1 cellular context compared by ENCODE assay signal in the genomic region with DNA sequence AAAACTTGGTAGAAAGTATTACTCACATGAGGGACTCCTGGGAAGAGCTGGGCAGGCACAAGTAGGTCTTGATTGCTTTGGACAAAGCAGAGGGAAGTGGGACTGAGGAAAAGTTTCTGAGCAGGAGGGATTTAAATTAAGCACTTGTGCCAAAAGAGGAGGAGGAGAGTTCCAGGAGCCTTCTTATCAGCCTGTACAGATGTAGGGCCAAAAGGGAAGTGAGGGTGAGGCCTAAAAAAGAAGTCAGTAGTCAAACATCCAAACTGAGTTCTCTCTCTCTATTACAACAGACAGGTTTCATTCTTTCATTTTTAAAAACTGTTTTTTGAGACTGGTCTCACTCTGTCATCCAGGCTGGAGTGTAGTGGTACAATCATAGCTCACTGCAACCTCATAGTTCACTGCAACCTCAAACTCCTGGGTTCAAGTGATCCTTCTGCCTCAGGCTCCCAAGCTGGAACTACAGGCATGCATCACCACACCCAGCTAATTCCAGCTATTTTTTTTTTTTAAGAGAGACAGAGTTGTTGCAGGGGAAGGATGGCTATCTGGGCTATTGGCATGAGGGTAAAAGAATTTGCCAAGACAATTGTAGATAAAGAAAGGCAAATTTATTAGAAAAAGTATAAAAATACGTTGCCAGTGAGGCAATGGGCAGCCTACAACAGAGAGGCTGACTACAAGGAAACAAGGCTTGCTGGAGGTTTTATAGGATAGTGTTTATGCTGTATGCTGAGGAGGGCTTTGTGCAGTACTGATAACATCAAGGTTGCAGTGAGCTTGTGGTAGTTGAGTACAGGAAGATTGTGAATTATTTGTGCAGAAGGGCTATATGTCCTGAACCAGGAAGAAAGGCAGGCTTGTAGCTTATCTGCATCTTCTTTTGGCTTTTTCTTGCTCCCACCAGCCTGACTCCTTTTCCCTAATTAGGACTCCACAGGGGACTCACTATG.
A peak's percentile ranks its signal among the peaks of the same experiment; 100 is the strongest.
TF ChIP-seq lines count a peak whose summit lies in the region.

No MANE protein-coding gene starts in this region.

TF ChIP-seq in K562, 482 proteins besides CTCF, POLR2A, EP300 and RAD21 (continued from another document and continues in another):
- TF ChIP-seq, protein P1, sequence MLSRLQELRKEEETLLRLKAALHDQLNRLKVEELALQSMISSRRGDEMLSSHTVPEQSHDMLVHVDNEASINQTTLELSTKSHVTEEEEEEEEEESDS (CRISPR knock-in tag; IDR thresholded peaks at IDR 0.05) = no peak
- TF ChIP-seq KAT7 (CRISPR knock-in tag; IDR thresholded peaks at IDR 0.05; ENCODE audit: borderline replicate concordance) = no peak
- no peak for TF ChIP-seq RBM39 (optimal IDR thresholded peaks at IDR 0.05; ENCODE audit: low read depth, low read length)
- no peak; the same call in 1 of the 2 replicates for TF ChIP-seq EZH2 (IDR thresholded peaks at IDR 0.05; ENCODE audit: borderline replicate concordance, low read depth, low read length)
- no peak for TF ChIP-seq IFI16 (CRISPR knock-in tag; IDR thresholded peaks at IDR 0.05)
- no peak for TF ChIP-seq NCOA2 (IDR thresholded peaks at IDR 0.05; ENCODE audit: partially characterized antibody in 2 of 2)
- TF ChIP-seq, protein P2, sequence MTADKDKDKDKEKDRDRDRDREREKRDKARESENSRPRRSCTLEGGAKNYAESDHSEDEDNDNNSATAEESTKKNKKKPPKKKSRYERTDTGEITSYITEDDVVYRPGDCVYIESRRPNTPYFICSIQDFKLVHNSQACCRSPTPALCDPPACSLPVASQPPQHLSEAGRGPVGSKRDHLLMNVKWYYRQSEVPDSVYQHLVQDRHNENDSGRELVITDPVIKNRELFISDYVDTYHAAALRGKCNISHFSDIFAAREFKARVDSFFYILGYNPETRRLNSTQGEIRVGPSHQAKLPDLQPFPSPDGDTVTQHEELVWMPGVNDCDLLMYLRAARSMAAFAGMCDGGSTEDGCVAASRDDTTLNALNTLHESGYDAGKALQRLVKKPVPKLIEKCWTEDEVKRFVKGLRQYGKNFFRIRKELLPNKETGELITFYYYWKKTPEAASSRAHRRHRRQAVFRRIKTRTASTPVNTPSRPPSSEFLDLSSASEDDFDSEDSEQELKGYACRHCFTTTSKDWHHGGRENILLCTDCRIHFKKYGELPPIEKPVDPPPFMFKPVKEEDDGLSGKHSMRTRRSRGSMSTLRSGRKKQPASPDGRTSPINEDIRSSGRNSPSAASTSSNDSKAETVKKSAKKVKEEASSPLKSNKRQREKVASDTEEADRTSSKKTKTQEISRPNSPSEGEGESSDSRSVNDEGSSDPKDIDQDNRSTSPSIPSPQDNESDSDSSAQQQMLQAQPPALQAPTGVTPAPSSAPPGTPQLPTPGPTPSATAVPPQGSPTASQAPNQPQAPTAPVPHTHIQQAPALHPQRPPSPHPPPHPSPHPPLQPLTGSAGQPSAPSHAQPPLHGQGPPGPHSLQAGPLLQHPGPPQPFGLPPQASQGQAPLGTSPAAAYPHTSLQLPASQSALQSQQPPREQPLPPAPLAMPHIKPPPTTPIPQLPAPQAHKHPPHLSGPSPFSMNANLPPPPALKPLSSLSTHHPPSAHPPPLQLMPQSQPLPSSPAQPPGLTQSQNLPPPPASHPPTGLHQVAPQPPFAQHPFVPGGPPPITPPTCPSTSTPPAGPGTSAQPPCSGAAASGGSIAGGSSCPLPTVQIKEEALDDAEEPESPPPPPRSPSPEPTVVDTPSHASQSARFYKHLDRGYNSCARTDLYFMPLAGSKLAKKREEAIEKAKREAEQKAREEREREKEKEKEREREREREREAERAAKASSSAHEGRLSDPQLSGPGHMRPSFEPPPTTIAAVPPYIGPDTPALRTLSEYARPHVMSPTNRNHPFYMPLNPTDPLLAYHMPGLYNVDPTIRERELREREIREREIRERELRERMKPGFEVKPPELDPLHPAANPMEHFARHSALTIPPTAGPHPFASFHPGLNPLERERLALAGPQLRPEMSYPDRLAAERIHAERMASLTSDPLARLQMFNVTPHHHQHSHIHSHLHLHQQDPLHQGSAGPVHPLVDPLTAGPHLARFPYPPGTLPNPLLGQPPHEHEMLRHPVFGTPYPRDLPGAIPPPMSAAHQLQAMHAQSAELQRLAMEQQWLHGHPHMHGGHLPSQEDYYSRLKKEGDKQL (CRISPR knock-in tag; IDR thresholded peaks at IDR 0.05; ENCODE audit: borderline replicate concordance) = no peak
- TF ChIP-seq, protein P3, sequence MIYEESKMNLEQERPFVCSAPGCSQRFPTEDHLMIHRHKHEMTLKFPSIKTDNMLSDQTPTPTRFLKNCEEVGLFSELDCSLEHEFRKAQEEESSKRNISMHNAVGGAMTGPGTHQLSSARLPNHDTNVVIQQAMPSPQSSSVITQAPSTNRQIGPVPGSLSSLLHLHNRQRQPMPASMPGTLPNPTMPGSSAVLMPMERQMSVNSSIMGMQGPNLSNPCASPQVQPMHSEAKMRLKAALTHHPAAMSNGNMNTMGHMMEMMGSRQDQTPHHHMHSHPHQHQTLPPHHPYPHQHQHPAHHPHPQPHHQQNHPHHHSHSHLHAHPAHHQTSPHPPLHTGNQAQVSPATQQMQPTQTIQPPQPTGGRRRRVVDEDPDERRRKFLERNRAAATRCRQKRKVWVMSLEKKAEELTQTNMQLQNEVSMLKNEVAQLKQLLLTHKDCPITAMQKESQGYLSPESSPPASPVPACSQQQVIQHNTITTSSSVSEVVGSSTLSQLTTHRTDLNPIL (CRISPR knock-in tag; IDR thresholded peaks at IDR 0.05) = no peak
- peak; percentile 98 for TF ChIP-seq DPF2 (IDR thresholded peaks at IDR 0.05)
- TF ChIP-seq ZNF717 (CRISPR knock-in tag; IDR thresholded peaks at IDR 0.05) = no peak
- TF ChIP-seq CBX2 (IDR thresholded peaks at IDR 0.05; ENCODE audit: insufficient read depth, low read length, poor library complexity, severe bottlenecking) = no peak
- TF ChIP-seq, protein P4, sequence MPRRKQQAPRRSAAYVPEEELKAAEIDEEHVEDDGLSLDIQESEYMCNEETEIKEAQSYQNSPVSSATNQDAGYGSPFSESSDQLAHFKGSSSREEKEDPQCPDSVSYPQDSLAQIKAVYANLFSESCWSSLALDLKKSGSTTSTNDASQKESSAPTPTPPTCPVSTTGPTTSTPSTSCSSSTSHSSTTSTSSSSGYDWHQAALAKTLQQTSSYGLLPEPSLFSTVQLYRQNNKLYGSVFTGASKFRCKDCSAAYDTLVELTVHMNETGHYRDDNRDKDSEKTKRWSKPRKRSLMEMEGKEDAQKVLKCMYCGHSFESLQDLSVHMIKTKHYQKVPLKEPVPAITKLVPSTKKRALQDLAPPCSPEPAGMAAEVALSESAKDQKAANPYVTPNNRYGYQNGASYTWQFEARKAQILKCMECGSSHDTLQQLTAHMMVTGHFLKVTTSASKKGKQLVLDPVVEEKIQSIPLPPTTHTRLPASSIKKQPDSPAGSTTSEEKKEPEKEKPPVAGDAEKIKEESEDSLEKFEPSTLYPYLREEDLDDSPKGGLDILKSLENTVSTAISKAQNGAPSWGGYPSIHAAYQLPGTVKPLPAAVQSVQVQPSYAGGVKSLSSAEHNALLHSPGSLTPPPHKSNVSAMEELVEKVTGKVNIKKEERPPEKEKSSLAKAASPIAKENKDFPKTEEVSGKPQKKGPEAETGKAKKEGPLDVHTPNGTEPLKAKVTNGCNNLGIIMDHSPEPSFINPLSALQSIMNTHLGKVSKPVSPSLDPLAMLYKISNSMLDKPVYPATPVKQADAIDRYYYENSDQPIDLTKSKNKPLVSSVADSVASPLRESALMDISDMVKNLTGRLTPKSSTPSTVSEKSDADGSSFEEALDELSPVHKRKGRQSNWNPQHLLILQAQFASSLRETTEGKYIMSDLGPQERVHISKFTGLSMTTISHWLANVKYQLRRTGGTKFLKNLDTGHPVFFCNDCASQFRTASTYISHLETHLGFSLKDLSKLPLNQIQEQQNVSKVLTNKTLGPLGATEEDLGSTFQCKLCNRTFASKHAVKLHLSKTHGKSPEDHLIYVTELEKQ (CRISPR knock-in tag; IDR thresholded peaks at IDR 0.05) = no peak
- TF ChIP-seq CAMTA2 (CRISPR knock-in tag; conservative IDR thresholded peaks at IDR 0.05) = no peak
- TF ChIP-seq ASH1L (IDR thresholded peaks at IDR 0.05; ENCODE audit: borderline replicate concordance, low read depth, partially characterized antibody) = no peak
- TF ChIP-seq, protein P5, sequence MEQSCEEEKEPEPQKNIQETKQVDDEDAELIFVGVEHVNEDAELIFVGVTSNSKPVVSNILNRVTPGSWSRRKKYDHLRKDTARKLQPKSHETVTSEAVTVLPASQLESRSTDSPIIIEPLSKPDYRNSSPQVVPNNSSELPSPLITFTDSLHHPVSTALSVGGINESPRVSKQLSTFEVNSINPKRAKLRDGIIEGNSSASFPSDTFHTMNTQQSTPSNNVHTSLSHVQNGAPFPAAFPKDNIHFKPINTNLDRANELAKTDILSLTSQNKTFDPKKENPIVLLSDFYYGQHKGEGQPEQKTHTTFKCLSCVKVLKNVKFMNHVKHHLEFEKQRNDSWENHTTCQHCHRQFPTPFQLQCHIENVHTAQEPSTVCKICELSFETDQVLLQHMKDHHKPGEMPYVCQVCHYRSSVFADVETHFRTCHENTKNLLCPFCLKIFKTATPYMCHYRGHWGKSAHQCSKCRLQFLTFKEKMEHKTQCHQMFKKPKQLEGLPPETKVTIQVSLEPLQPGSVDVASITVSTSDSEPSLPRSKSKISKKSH (CRISPR knock-in tag; IDR thresholded peaks at IDR 0.05) = no peak
- no peak for TF ChIP-seq ZNF76 (CRISPR knock-in tag; IDR thresholded peaks at IDR 0.05; ENCODE audit: borderline replicate concordance)
- TF ChIP-seq STAT5A (IDR thresholded peaks at IDR 0.05; ENCODE audit: borderline replicate concordance, low read length) = peak; percentile 83
- TF ChIP-seq, protein P6, sequence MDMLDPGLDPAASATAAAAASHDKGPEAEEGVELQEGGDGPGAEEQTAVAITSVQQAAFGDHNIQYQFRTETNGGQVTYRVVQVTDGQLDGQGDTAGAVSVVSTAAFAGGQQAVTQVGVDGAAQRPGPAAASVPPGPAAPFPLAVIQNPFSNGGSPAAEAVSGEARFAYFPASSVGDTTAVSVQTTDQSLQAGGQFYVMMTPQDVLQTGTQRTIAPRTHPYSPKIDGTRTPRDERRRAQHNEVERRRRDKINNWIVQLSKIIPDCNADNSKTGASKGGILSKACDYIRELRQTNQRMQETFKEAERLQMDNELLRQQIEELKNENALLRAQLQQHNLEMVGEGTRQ (CRISPR knock-in tag; IDR thresholded peaks at IDR 0.05) = no peak
- TF ChIP-seq CSDE1 (IDR thresholded peaks at IDR 0.05) = no peak
- TF ChIP-seq, protein P7, sequence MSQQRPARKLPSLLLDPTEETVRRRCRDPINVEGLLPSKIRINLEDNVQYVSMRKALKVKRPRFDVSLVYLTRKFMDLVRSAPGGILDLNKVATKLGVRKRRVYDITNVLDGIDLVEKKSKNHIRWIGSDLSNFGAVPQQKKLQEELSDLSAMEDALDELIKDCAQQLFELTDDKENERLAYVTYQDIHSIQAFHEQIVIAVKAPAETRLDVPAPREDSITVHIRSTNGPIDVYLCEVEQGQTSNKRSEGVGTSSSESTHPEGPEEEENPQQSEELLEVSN (IDR thresholded peaks at IDR 0.05; ENCODE audit: borderline replicate concordance in 1 of 2, extremely low read depth in 1 of 2, insufficient read depth in 1 of 2, insufficient read length in 1 of 2, low read depth in 1 of 2, low read length in 1 of 2, poor library complexity in 1 of 2, severe bottlenecking in 1 of 2) = no peak
- TF ChIP-seq, protein P8, sequence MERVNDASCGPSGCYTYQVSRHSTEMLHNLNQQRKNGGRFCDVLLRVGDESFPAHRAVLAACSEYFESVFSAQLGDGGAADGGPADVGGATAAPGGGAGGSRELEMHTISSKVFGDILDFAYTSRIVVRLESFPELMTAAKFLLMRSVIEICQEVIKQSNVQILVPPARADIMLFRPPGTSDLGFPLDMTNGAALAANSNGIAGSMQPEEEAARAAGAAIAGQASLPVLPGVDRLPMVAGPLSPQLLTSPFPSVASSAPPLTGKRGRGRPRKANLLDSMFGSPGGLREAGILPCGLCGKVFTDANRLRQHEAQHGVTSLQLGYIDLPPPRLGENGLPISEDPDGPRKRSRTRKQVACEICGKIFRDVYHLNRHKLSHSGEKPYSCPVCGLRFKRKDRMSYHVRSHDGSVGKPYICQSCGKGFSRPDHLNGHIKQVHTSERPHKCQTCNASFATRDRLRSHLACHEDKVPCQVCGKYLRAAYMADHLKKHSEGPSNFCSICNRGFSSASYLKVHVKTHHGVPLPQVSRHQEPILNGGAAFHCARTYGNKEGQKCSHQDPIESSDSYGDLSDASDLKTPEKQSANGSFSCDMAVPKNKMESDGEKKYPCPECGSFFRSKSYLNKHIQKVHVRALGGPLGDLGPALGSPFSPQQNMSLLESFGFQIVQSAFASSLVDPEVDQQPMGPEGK (CRISPR knock-in tag; IDR thresholded peaks at IDR 0.05; ENCODE audit: borderline replicate concordance) = no peak
- peak in 1 of 2 experiments; percentile 86; a peak in 2 of 4 replicates for TF ChIP-seq HDAC1 (IDR thresholded peaks at IDR 0.05)
- TF ChIP-seq, protein P9, sequence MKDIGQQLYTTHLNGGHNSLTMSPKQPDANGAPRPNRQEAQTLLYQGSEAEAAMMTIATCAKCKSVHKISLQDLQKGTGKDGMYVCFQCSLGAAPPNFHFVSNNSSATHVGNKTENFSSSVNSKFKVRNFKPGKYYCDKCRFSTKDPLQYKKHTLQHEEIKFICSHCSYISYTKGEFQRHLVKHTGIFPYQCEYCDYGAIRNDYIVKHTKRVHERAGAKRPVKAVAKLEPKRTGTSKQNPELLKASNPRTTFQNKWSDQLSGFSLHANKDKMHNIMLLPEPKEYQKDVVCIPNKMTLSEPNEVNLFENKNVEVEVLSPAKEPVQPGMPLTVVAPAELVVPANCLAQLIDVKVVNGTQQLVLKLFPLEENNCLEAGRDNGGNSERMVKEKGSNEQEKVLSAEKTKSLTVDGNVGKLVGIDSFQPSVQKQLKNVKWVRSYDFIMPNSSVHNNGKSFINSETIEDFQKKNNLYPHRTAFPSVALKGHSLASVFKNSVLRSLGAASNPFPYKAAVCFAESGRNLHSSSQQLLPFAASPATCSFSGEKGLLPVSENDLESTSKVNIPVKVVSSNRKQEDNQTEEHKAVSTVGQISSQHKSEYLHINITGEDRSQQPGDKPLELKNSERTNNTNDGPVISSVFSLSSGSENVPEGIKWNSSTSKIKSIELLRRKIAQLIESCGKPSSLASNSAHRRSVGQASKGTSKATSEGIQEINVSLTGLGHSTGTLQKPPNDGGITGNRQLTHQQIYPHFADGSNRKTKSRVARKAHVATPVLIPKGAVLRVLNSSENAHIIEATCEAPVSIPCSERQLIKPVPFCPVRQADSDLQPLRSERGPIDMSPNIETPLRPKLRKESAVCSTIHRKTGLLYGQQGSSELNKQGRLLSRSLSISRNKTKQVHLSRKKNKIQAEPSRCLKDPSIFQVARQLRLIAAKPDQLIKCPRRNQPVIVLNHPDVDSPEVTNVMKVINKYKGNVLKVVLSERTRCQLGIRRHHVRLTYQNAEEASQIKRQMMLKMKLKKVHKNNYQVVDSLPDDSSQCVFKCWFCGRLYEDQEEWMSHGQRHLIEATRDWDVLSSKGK (CRISPR knock-in tag; IDR thresholded peaks at IDR 0.05) = no peak
- peak; percentile 62; the same call in 1 of the 2 replicates for TF ChIP-seq MYNN (IDR thresholded peaks at IDR 0.05)
- TF ChIP-seq MYNN (CRISPR knock-in tag; IDR thresholded peaks at IDR 0.05) = no peak
- peak; percentile 81 for TF ChIP-seq CBFA2T2 (conservative IDR thresholded peaks at IDR 0.05)
- no peak for TF ChIP-seq SRSF7 (optimal IDR thresholded peaks at IDR 0.05; ENCODE audit: low read depth, low read length)
- TF ChIP-seq ZNF551 (CRISPR knock-in tag; IDR thresholded peaks at IDR 0.05) = no peak
- TF ChIP-seq, protein P10, sequence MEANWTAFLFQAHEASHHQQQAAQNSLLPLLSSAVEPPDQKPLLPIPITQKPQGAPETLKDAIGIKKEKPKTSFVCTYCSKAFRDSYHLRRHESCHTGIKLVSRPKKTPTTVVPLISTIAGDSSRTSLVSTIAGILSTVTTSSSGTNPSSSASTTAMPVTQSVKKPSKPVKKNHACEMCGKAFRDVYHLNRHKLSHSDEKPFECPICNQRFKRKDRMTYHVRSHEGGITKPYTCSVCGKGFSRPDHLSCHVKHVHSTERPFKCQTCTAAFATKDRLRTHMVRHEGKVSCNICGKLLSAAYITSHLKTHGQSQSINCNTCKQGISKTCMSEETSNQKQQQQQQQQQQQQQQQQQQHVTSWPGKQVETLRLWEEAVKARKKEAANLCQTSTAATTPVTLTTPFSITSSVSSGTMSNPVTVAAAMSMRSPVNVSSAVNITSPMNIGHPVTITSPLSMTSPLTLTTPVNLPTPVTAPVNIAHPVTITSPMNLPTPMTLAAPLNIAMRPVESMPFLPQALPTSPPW (CRISPR knock-in tag; IDR thresholded peaks at IDR 0.05) = no peak
- no peak for TF ChIP-seq TAF15 (IDR thresholded peaks at IDR 0.05; ENCODE audit: low read depth, low read length)
